ENCODE assay signal across 21 cellular contexts in the genomic region with DNA sequence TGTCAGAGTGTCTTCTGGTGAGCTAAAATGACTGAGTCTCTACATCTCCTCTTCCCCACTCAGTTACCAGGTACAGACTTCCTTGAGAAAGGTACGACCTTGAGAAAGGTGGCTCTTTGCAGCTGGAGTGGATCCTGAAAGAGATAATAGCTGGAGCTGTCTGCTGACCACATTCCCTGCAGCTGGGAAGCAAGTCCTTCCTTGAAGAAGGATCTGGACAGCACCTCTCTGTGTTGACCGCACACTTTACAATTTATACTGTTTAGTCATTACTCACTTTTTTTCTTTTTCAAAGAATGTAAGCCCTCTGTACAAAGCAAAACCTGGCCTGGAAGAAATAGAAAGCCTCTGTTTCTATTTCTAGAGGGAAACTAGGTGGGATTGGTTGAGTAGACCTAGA.
DNase-seq lines count a peak whose midpoint lies in the region; ATAC-seq, FAIRE-seq and TF ChIP-seq lines count a peak whose summit lies in the region.
"Had no signal": no experiment of that assay in that cellular context is flagged by ENCODE, and none has a peak within 500 bp of the region (broad histone marks: within the 10 kb centered on the region; RNA-seq: fewer than 3 reads in every experiment).

No MANE protein-coding gene starts in this region.

- H3K79me2 ChIP-seq in astrocyte (ENCODE audit: insufficient read depth, low read length), result no peaks in the 10 kb centered on the region

- H3K4me3 ChIP-seq in astrocyte (ENCODE audit: insufficient read depth, low read depth, low read length), result no peak overlapping the region
- H3K4me3 ChIP-seq: BLaER1, K562, PC-9, SJCRH30 had no signal

- H3K36me3 ChIP-seq in astrocyte (ENCODE audit: insufficient read depth, low read length), result no peaks in the 10 kb centered on the region
- H3K36me3 ChIP-seq: BLaER1, SJCRH30 had no signal

- ATAC-seq in HG03342 (IDR thresholded peaks at IDR 0.05; ENCODE audit: unreplicated experiment) (no peak), HG03520 (IDR thresholded peaks at IDR 0.05; ENCODE audit: unreplicated experiment) (no peak)
- ATAC-seq: K562 had no signal

- H3K36me3 Mint-ChIP-seq in astrocyte (ENCODE audit: low read depth, unreplicated experiment), result no peaks in the 10 kb centered on the region
- no peaks in the 10 kb centered on the region for H3K36me3 Mint-ChIP-seq in activated CD4-positive, alpha-beta T cell treated with anti-CD3 and anti-CD28 coated beads, Interleukin-2, amount 10 ng/mL, durations not matched to agents 7 days and 5 days (ENCODE audit: low read depth)
- H3K36me3 Mint-ChIP-seq: CD4-positive, alpha-beta memory T cell had no signal

- H3K4me2 ChIP-seq in astrocyte (ENCODE audit: low read length), result no peak overlapping the region
- H3K4me2 ChIP-seq: BLaER1, PC-9 had no signal

- H3K4me3 Mint-ChIP-seq in astrocyte (ENCODE audit: unreplicated experiment), result no peak overlapping the region
- no peak overlapping the region for H3K4me3 Mint-ChIP-seq in activated CD4-positive, alpha-beta T cell treated with anti-CD3 and anti-CD28 coated beads, Interleukin-2, amount 10 ng/mL, durations not matched to agents 7 days and 5 days
- H3K4me3 Mint-ChIP-seq: CD4-positive, alpha-beta memory T cell had no signal

- no peak overlapping the region for H2AFZ ChIP-seq in astrocyte (ENCODE audit: low read depth, low read length)
- H2AFZ ChIP-seq: PC-9 had no signal

- H3K9ac ChIP-seq in astrocyte (ENCODE audit: low read length), result no peak overlapping the region
- H3K9ac ChIP-seq: BLaER1 had no signal

- FAIRE-seq in astrocyte (lab: Jason Lieb, UNC), result peak; percentile 52
- FAIRE-seq: H54, K562 had no signal

- CTCF ChIA-PET in activated CD4-positive, alpha-beta T cell treated with anti-CD3 and anti-CD28 coated beads, Interleukin-2, amount 10 ng/mL, durations not matched to agents 7 days and 5 days (lab: Charles Lee), result no interaction called here

- H3K27me3 Mint-ChIP-seq in astrocyte (ENCODE audit: low read depth, unreplicated experiment), result peaks cover 2% of the 10 kb centered on the region
- peaks cover 7% of the 10 kb centered on the region for H3K27me3 Mint-ChIP-seq in activated CD4-positive, alpha-beta T cell treated with anti-CD3 and anti-CD28 coated beads, Interleukin-2, amount 10 ng/mL, durations not matched to agents 7 days and 5 days

- no peaks in the 10 kb centered on the region for H3K9me3 Mint-ChIP-seq in astrocyte (ENCODE audit: unreplicated experiment)
- H3K9me3 Mint-ChIP-seq in activated CD4-positive, alpha-beta T cell treated with anti-CD3 and anti-CD28 coated beads, Interleukin-2, amount 10 ng/mL, durations not matched to agents 7 days and 5 days, result no peaks in the 10 kb centered on the region
- H3K9me3 Mint-ChIP-seq: CD4-positive, alpha-beta memory T cell had no signal

- H3K9me3 ChIP-seq in astrocyte (ENCODE audit: insufficient read depth, low read depth, low read length), result peaks cover 2% of the 10 kb centered on the region
- H3K9me3 ChIP-seq: BLaER1, SJCRH30 had no signal

- H3K27ac Mint-ChIP-seq in astrocyte (ENCODE audit: unreplicated experiment), result no peak overlapping the region
- no peak overlapping the region for H3K27ac Mint-ChIP-seq in activated CD4-positive, alpha-beta T cell treated with anti-CD3 and anti-CD28 coated beads, Interleukin-2, amount 10 ng/mL, durations not matched to agents 7 days and 5 days
- H3K27ac Mint-ChIP-seq: CD4-positive, alpha-beta memory T cell had no signal

- DNase-seq in AG20443 (ENCODE audit: low spot score) (peak; percentile 24), HT-29 (ENCODE audit: low spot score) (peak; percentile 4), astrocyte (ENCODE audit: low read depth) (peak; percentile 75), kidney tubule cell (ENCODE audit: low spot score) (peak; percentile 22)
- no peak for DNase-seq in activated CD4-positive, alpha-beta T cell treated with anti-CD3 and anti-CD28 coated beads, Interleukin-2, amount 10 ng/mL, durations not matched to agents 7 days and 5 days
- no peak for DNase-seq in activated naive CD4-positive, alpha-beta T cell treated with Interleukin-2 at 50 U/mL for 16 hours
- DNase-seq: CD4-positive, alpha-beta memory T cell; DMS153; NCI-H1105 treated with DMSO at 0.1 percent for 48 hours; NCI-H1694 treated with DMSO at 0.1 percent for 48 hours; NCI-H2107; NCI-H510A treated with DMSO at 0.1 percent for 48 hours; PC-9; SJCRH30; SW 1271 had no signal

- H3K27ac ChIP-seq in astrocyte (ENCODE audit: low read depth, low read length), result no peak overlapping the region
- H3K27ac ChIP-seq: BLaER1, HL-60, PC-9, SJCRH30 had no signal

- POLR2A ChIA-PET in activated CD4-positive, alpha-beta T cell treated with anti-CD3 and anti-CD28 coated beads, Interleukin-2, amount 10 ng/mL, durations not matched to agents 7 days and 5 days (lab: Charles Lee), result no interaction called here

- TF ChIP-seq CTCF in astrocyte (IDR thresholded peaks at IDR 0.05; ENCODE audit: insufficient read depth, low read depth, low read length), result no peak

- H3K4me1 Mint-ChIP-seq in astrocyte (ENCODE audit: low read depth, unreplicated experiment), result peaks cover 12% of the 10 kb centered on the region
- no peaks in the 10 kb centered on the region for H3K4me1 Mint-ChIP-seq in activated CD4-positive, alpha-beta T cell treated with anti-CD3 and anti-CD28 coated beads, Interleukin-2, amount 10 ng/mL, durations not matched to agents 7 days and 5 days
- H3K4me1 Mint-ChIP-seq: CD4-positive, alpha-beta memory T cell had no signal

- H4K20me1 ChIP-seq in astrocyte (ENCODE audit: insufficient read depth, low read length), result no peaks in the 10 kb centered on the region
- H4K20me1 ChIP-seq: BLaER1 had no signal

- no peaks in the 10 kb centered on the region for H3K27me3 ChIP-seq in astrocyte (ENCODE audit: insufficient read depth, low read length)
- H3K27me3 ChIP-seq: BLaER1, SJCRH30 had no signal

- no peaks in the 10 kb centered on the region for H3K4me1 ChIP-seq in astrocyte (ENCODE audit: insufficient read depth, low read length)

Comparison
In these comparisons a context has a peak if more than half of its experiments do, and no peak if none do; other contexts are left out.
1. DNase-seq: peak in AG20443 (single experiment), HT-29 (single experiment), astrocyte (single experiment) and kidney tubule cell (single experiment); none in activated CD4-positive, alpha-beta T cell treated with anti-CD3 and anti-CD28 coated beads, Interleukin-2, amount 10 ng/mL, durations not matched to agents 7 days and 5 days (single experiment) and activated naive CD4-positive, alpha-beta T cell treated with Interleukin-2 at 50 U/mL for 16 hours (single experiment).